Comparison of ENCODE assay signal across 9 cellular contexts in the genomic region with DNA sequence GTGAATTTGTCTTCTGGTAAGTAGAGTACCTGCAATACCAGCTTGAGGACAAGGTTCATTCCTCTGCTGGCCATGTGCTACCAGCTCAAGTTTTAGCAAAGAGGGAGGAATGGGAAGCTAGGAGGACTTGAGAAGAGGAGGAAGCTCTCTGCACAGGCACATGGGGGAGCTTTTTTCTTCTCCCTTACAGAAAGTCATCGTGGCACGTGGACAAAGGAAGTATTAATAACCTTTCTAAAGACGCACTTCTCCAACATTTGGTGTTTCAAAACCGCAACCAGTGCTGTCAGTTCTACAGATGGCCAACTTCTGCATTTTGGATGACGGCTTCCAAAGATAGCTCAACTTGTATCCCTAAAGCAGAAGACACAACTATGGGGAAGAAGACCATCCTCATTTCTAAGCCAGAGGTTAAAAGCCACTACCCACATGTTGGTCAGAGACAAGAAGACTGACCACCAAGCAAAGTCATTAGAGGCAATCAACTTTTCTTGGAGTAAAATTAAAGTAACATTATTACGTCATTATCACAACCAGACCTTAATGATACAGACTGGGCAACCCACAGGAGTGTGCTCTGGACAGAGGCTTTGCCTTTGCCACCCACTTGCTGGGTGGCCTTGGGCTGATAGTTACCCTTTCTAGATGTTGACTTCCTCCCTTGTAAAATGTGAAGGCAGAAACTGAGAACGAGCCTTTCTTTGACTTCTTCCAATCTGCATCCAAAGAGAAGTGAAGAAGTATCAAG. TPM values are rescaled to one million over a fixed set of nuclear protein-coding genes. Genes with fewer than 3 reads are reported as not detected.
DNase-seq lines count a peak whose midpoint lies in the region; ATAC-seq and TF ChIP-seq lines count a peak whose summit lies in the region.
"Had no signal": no experiment of that assay in that cellular context is flagged by ENCODE, and none has a peak within 500 bp of the region (broad histone marks: within the 10 kb centered on the region; RNA-seq: fewer than 3 reads in every experiment).

No MANE protein-coding gene starts in this region.

- H3K9me3 Mint-ChIP-seq in HFFc6 (no peaks in the 10 kb centered on the region; the same call in 1 of the 2 replicates), osteocyte (ENCODE audit: unreplicated experiment) (no peaks in the 10 kb centered on the region)

- peaks cover 39% of the 10 kb centered on the region for H3K4me1 ChIP-seq in BLaER1
- H3K4me1 ChIP-seq in lower lobe of right lung = peaks cover 17% of the 10 kb centered on the region

- H3K27me3 Mint-ChIP-seq in HFFc6 (ENCODE audit: insufficient read depth) = peaks cover 6% of the 10 kb centered on the region
- H3K27me3 Mint-ChIP-seq in osteocyte (ENCODE audit: unreplicated experiment) = peaks cover 6% of the 10 kb centered on the region

- TF ChIP-seq CTCF in lower lobe of right lung (IDR thresholded peaks at IDR 0.05) (no peak), HFFc6 (IDR thresholded peaks at IDR 0.05) (no peak), osteocyte (IDR thresholded peaks at IDR 0.05) (no peak)

- H3K4me3 Mint-ChIP-seq in HFFc6 (no peak overlapping the region), osteocyte (ENCODE audit: unreplicated experiment) (no peak overlapping the region)
- H3K4me3 Mint-ChIP-seq: activated CD4-positive, alpha-beta T cell treated with anti-CD3 and anti-CD28 coated beads for 36 hours had no signal

- H3K27me3 ChIP-seq in BLaER1 (no peaks in the 10 kb centered on the region), lower lobe of right lung (ENCODE audit: low read depth) (no peaks in the 10 kb centered on the region)

- intact Hi-C loops in lower lobe of right lung (cut with DNase I) = no loop called here

- ATAC-seq in HG02759 (IDR thresholded peaks at IDR 0.05; ENCODE audit: unreplicated experiment) = peak; percentile 45
- peak; percentile 77 to 89 for ATAC-seq in lower lobe of right lung
- ATAC-seq: activated CD4-positive, alpha-beta T cell treated with anti-CD3 and anti-CD28 coated beads for 36 hours had no signal

- H3K9me3 ChIP-seq in BLaER1 (no peaks in the 10 kb centered on the region), lower lobe of right lung (no peaks in the 10 kb centered on the region)

- H3K36me3 ChIP-seq in BLaER1 = no peaks in the 10 kb centered on the region
- H3K36me3 ChIP-seq in lower lobe of right lung = no peaks in the 10 kb centered on the region

- DNase-seq in SKM-1 treated with dmso at 0.1 percent for 144 hours (lab: John Stamatoyannopoulos, UW; ENCODE audit: unreplicated experiment) (peak; percentile 92), lower lobe of right lung (no peak), HFFc6 (no peak), DMS153 (lab: John Stamatoyannopoulos, UW) (no peak), osteocyte (ENCODE audit: extremely low spot score, unreplicated experiment) (no peak)
- DNase-seq in central memory CD4-positive, alpha-beta T cell = no peak
- DNase-seq: activated CD4-positive, alpha-beta T cell treated with anti-CD3 and anti-CD28 coated beads for 36 hours had no signal

- peaks cover 3% of the 10 kb centered on the region; the same call in 1 of the 2 replicates for H3K36me3 Mint-ChIP-seq in HFFc6 (ENCODE audit: low read depth)
- no peaks in the 10 kb centered on the region for H3K36me3 Mint-ChIP-seq in osteocyte (ENCODE audit: unreplicated experiment)

- no peaks in the 10 kb centered on the region for H4K20me1 ChIP-seq in BLaER1

- H3K9ac ChIP-seq in BLaER1 = peak overlapping the region; percentile 71

- H3K4me3 ChIP-seq in BLaER1 = no peak overlapping the region
- no peak overlapping the region for H3K4me3 ChIP-seq in lower lobe of right lung

- H3K4me2 ChIP-seq in BLaER1 = peak overlapping the region; percentile 73

- H3K4me1 Mint-ChIP-seq in HFFc6 (ENCODE audit: low read depth) (peaks cover 18% of the 10 kb centered on the region), osteocyte (ENCODE audit: unreplicated experiment) (peaks cover 8% of the 10 kb centered on the region)

- H3K27ac ChIP-seq in BLaER1 = peak overlapping the region; percentile 88
- peak overlapping the region; percentile 67 for H3K27ac ChIP-seq in lower lobe of right lung

- H3K27ac Mint-ChIP-seq in HFFc6 (no peak overlapping the region), osteocyte (ENCODE audit: unreplicated experiment) (no peak overlapping the region)
- H3K27ac Mint-ChIP-seq: activated CD4-positive, alpha-beta T cell treated with anti-CD3 and anti-CD28 coated beads for 36 hours had no signal

RNA-seq across cellular contexts. Expression of a gene that starts 12.3 kb away (rescaled TPM):
- total RNA-seq in lower lobe of right lung = 286 TPM
- 100 to 1,000 TPM; 370 to 494 (median 430) TPM for total RNA-seq in HFFc6 (2021; fragmentation: NEBNext Ultra II Directional; extraction: Animal tissue kit (Norgen Biotek cat#: 25700))
- 380 and 409 TPM in 2 replicates for total RNA-seq in osteocyte
